In genomic region chr3:42605550-42606173, GRCh38 we compare ENCODE assay signal across 12 cellular contexts. TPM values are rescaled to one million over a fixed set of nuclear protein-coding genes. Genes with fewer than 3 reads are reported as not detected.
A peak's percentile ranks its signal among the peaks of the same experiment; 100 is the strongest.
DNase-seq lines count a peak whose midpoint lies in the region; ATAC-seq and TF ChIP-seq lines count a peak whose summit lies in the region.
"Had no signal": no experiment of that assay in that cellular context is flagged by ENCODE, and none has a peak within 500 bp of the region (broad histone marks: within the 10 kb centered on the region; RNA-seq: fewer than 3 reads in every experiment).

No MANE protein-coding gene starts in this region.

- TF ChIP-seq CTCF in left lung (IDR thresholded peaks at IDR 0.05), result no peak
- no peak for TF ChIP-seq CTCF in testis (IDR thresholded peaks at IDR 0.05)

- H3K27ac ChIP-seq in left lung (no peak overlapping the region), testis (peak overlapping the region in 1 of 2 donors; percentile 55)
- H3K27ac ChIP-seq: epithelial cell of prostate had no signal

- no peak for TF ChIP-seq POLR2A in testis (IDR thresholded peaks at IDR 0.05)

- WGBS in testis, 2 donors, result 50 to 57% methylated on average over 5 of the region's 5 CpGs

- DNase-seq in NCI-H2029 (lab: John Stamatoyannopoulos, UW), result peak; percentile 4
- no peak for DNase-seq in NCI-H2029 treated with DMSO at 0.1 percent for 48 hours (lab: John Stamatoyannopoulos, UW)
- DNase-seq in astrocyte of the hippocampus (ENCODE audit: low read depth, low spot score), result peak; percentile 36
- no peak for DNase-seq in left lung
- DNase-seq in testis, result peak; percentile 52
- no peak for DNase-seq in HuH-7 (ENCODE audit: low spot score)
- no peak for DNase-seq in NCI-H2107 (lab: John Stamatoyannopoulos, UW)
- no peak for DNase-seq in left lobe of liver (ENCODE audit: low spot score)
- DNase-seq: activated CD8-positive, alpha-beta memory T cell treated with anti-CD3 and anti-CD28 coated beads for 24 hours; amniotic stem cell; immature natural killer cell had no signal

- no peak overlapping the region for H3K4me3 ChIP-seq in left lung
- no peak overlapping the region for H3K4me3 ChIP-seq in testis

- ATAC-seq in left lung, result peak; percentile 18
- no peak for ATAC-seq in left lobe of liver

- no peaks in the 10 kb centered on the region for H3K27me3 ChIP-seq in left lung
- no peaks in the 10 kb centered on the region for H3K27me3 ChIP-seq in testis

- intact Hi-C loops in left lung (cut with DNase I) (no loop called here), testis (cut with DNase I; ENCODE audit: low total_unique reads) (no loop called here)

- H3K4me1 ChIP-seq in left lung, result peaks cover 16 to 60% of the 10 kb centered on the region in 2 donors
- H3K4me1 ChIP-seq in testis, result peaks cover 22% of the 10 kb centered on the region

- H3K36me3 ChIP-seq in left lung (peaks cover 0 to 29% of the 10 kb centered on the region in 2 donors), testis (ENCODE audit: low read depth, missing control alignments) (no peaks in the 10 kb centered on the region)

- no peaks in the 10 kb centered on the region for H3K9me3 ChIP-seq in left lung
- no peaks in the 10 kb centered on the region for H3K9me3 ChIP-seq in testis

RNA-seq across cellular contexts. Expression of gene NKTR, which starts 5.2 kb away (rescaled TPM):
- total RNA-seq in left lung, result 10 to 100 TPM; 53.7 to 66.2 TPM
- total RNA-seq in testis, result 100 to 1,000 TPM; 175 to 203 TPM
- 42.2 TPM for polyA plus RNA-seq in testis (ENCODE audit: insufficient read depth, low read depth, low replicate concordance)
- total RNA-seq in left lobe of liver, result 29.2 TPM

RNA-seq across cellular contexts. Expression of gene SS18L2, which starts 15.0 kb away (rescaled TPM):
- total RNA-seq in left lung (10 to 100 TPM; 20.3 to 24.2 TPM), testis (10 to 100 TPM; 12.9 to 18.4 TPM), left lobe of liver (14.4 TPM)
- polyA plus RNA-seq in testis (ENCODE audit: insufficient read depth, low read depth, low replicate concordance), result 15.6 TPM

RNA-seq across cellular contexts. Expression of gene SEC22C, which starts 23.9 kb away (rescaled TPM):
- total RNA-seq in left lung (10 to 100 TPM; 48.9 to 55.2 TPM), testis (10 to 100 TPM; 61.0 to 66.0 TPM), left lobe of liver (14.2 TPM)
- 86.3 TPM for polyA plus RNA-seq in testis (ENCODE audit: insufficient read depth, low read depth, low replicate concordance)

RNA-seq across cellular contexts. Expression of gene ZBTB47, which starts 47.8 kb away (rescaled TPM):
- total RNA-seq in left lung, result 10 to 100 TPM; 18.3 to 34.9 TPM
- 10 to 100 TPM; 16.7 to 22.8 TPM for total RNA-seq in testis
- 18.1 TPM for polyA plus RNA-seq in testis (ENCODE audit: insufficient read depth, low read depth, low replicate concordance)
- 5.0 TPM for total RNA-seq in left lobe of liver

Comparison
In these comparisons a context has a peak if more than half of its experiments do, and no peak if none do; other contexts are left out.
1. DNase-seq: peak in NCI-H2029 (single experiment), astrocyte of the hippocampus (single experiment) and testis (single experiment); none in NCI-H2029 treated with DMSO at 0.1 percent for 48 hours (single experiment), left lung (0 of 2), HuH-7 (single experiment), NCI-H2107 (single experiment) and left lobe of liver (single experiment).